ENCODE assay signal across 11 cellular contexts in the genomic region with DNA sequence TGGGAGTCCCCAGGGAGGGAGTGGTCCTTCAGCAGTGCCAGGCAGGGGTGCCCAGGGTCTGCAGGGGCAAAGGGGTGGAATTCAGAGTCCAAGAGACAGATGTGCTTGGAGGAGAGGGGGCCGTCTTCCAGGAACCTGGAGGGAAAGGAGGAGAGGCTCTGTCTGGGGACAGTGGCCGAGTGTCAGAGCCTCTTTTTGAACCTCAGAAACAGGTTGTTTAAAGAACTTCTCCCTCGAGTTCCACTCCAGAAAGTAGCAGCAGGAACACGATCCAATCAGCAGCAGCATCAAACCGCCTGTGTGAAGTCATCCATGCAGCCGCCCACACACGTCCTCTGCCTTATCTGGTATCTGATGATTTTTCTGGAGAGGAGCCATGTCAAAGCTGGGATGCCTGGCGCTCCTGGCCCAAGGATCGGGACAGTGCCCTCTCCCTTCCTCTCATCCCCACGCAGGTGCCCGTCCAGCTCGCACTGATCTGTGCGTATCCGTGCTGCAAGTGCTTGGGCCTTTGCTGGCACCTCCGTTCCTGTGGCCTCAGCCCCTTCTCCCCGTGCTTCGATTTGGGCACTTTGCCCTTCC.
DNase-seq lines count a peak whose midpoint lies in the region; TF ChIP-seq lines count a peak whose summit lies in the region.
"Had no signal": no experiment of that assay in that cellular context is flagged by ENCODE, and none has a peak within 500 bp of the region (broad histone marks: within the 10 kb centered on the region; RNA-seq: fewer than 3 reads in every experiment).

No MANE protein-coding gene starts in this region.

- no peak overlapping the region for H2AFZ ChIP-seq in parathyroid adenoma

- H3K4me1 ChIP-seq in colonic mucosa (no peaks in the 10 kb centered on the region), parathyroid adenoma (peaks cover 16% of the 10 kb centered on the region), BE2C (no peaks in the 10 kb centered on the region)

- H3K79me2 ChIP-seq in parathyroid adenoma = no peaks in the 10 kb centered on the region

- H3K4me2 ChIP-seq in parathyroid adenoma (ENCODE audit: low read length) = peak overlapping the region; percentile 50

- H3K4me3 ChIP-seq in colonic mucosa = no peak overlapping the region
- no peak overlapping the region for H3K4me3 ChIP-seq in parathyroid adenoma (ENCODE audit: low read depth, low read length)
- no peak overlapping the region for H3K4me3 ChIP-seq in BE2C (ENCODE audit: low read depth, low read length)
- H3K4me3 ChIP-seq: left lung had no signal

- H3K27me3 ChIP-seq in colonic mucosa (no peaks in the 10 kb centered on the region), parathyroid adenoma (ENCODE audit: control insufficient read depth, insufficient read depth, low read length) (no peaks in the 10 kb centered on the region), BE2C (peaks cover 20% of the 10 kb centered on the region)
- H3K27me3 ChIP-seq: left lung had no signal

- H3K9ac ChIP-seq in colonic mucosa (ENCODE audit: low read depth in 2 of 2, low read length in 2 of 2) = no peak overlapping the region
- H3K9ac ChIP-seq in parathyroid adenoma = no peak overlapping the region

- TF ChIP-seq CTCF in colonic mucosa (IDR thresholded peaks at IDR 0.05) (no peak), parathyroid adenoma (IDR thresholded peaks at IDR 0.05) (no peak), BE2C (IDR thresholded peaks at IDR 0.05; ENCODE audit: low read depth, low read length) (no peak)

- H3K36me3 ChIP-seq in colonic mucosa = no peaks in the 10 kb centered on the region
- H3K36me3 ChIP-seq in parathyroid adenoma (ENCODE audit: control insufficient read depth, insufficient read depth, low read length) = no peaks in the 10 kb centered on the region
- H3K36me3 ChIP-seq in BE2C = no peaks in the 10 kb centered on the region
- H3K36me3 ChIP-seq: left lung had no signal

- H3K9me3 ChIP-seq in colonic mucosa = no peaks in the 10 kb centered on the region
- no peaks in the 10 kb centered on the region for H3K9me3 ChIP-seq in parathyroid adenoma (ENCODE audit: control insufficient read depth, low read length)
- no peaks in the 10 kb centered on the region for H3K9me3 ChIP-seq in BE2C
- H3K9me3 ChIP-seq: left lung had no signal

- H3K27ac ChIP-seq in colonic mucosa = no peak overlapping the region
- H3K27ac ChIP-seq in parathyroid adenoma = no peak overlapping the region
- H3K27ac ChIP-seq: left lung had no signal

- peak; percentile 11 to 21 for DNase-seq in activated CD4-positive, alpha-beta T cell treated with anti-CD3 and anti-CD28 coated beads, Interleukin-2, amount 50 U/mL, for 48 hours
- DNase-seq in activated CD4-positive, alpha-beta T cell treated with anti-CD3 and anti-CD28 coated beads for 1 hour = no peak
- DNase-seq in HK-2 (ENCODE audit: unreplicated experiment) (peak; percentile 20), colonic mucosa (peak; percentile 15), BE2C (no peak)
- DNase-seq in NK-92 treated with Interleukin-12 subunit alpha and Interleukin-12 subunit beta, amount 100 ng/mL, for 24 hours (lab: John Stamatoyannopoulos, UW) = no peak
- DNase-seq in effector CD8-positive, alpha-beta T cell (lab: John Stamatoyannopoulos, UW) = no peak
- DNase-seq: amniotic stem cell, left lung, NCI-H1436 had no signal

- intact Hi-C loops in colonic mucosa (cut with DNase I) = no loop called here

Comparison
In these comparisons a context has a peak if more than half of its experiments do, and no peak if none do; other contexts are left out.
1. DNase-seq: peak in activated CD4-positive, alpha-beta T cell treated with anti-CD3 and anti-CD28 coated beads, Interleukin-2, amount 50 U/mL, for 48 hours (2 of 2), HK-2 (single experiment) and colonic mucosa (single experiment); none in activated CD4-positive, alpha-beta T cell treated with anti-CD3 and anti-CD28 coated beads for 1 hour (single experiment), NK-92 treated with Interleukin-12 subunit alpha and Interleukin-12 subunit beta, amount 100 ng/mL, for 24 hours (single experiment), effector CD8-positive, alpha-beta T cell (single experiment) and BE2C (single experiment).